In the genomic region with DNA sequence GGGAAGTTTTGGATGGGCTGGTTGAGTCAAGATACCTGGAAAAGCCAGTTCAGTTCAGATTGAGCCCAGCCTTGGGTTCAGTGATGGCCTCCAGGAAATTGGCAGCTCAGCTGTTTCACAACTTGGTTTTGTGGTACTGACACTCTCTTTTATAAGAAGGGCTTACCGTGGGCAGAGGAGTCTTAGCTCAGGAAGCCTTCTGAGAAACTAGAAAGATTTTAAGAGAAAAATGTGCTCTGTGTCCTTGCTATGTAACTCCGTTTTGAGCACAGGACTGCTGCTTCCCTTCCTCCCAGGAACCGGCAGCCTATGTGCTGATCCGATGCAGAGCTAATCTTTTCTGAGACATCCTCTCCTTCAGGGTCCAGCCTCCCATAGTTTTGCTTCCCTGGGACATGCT, we compare ENCODE assay signal across 13 cellular contexts.
DNase-seq lines count a peak whose midpoint lies in the region.
"Had no signal": no experiment of that assay in that cellular context is flagged by ENCODE, and none has a peak within 500 bp of the region (broad histone marks: within the 10 kb centered on the region; RNA-seq: fewer than 3 reads in every experiment).

No MANE protein-coding gene starts in this region.

- peak overlapping the region; percentile 99 for H3K27ac Mint-ChIP-seq in stimulated activated naive CD8-positive, alpha-beta T cell treated with anti-CD3 and anti-CD28 coated beads, Interleukin-15, Interleukin-2, amounts not matched to agents 100 ng/mL and 50 ng/mL, for 24 hours

- H3K27me3 Mint-ChIP-seq in stimulated activated naive CD8-positive, alpha-beta T cell treated with anti-CD3 and anti-CD28 coated beads, Interleukin-15, Interleukin-2, amounts not matched to agents 100 ng/mL and 50 ng/mL, for 24 hours = no peaks in the 10 kb centered on the region

- H3K36me3 Mint-ChIP-seq in stimulated activated naive CD8-positive, alpha-beta T cell treated with anti-CD3 and anti-CD28 coated beads, Interleukin-15, Interleukin-2, amounts not matched to agents 100 ng/mL and 50 ng/mL, for 24 hours (ENCODE audit: low read depth) = no peaks in the 10 kb centered on the region

- DNase-seq in activated T-cell treated with anti-CD3 and anti-CD28 coated beads for 24 hours (ENCODE audit: low read depth) = peak; percentile 47
- DNase-seq in activated T-cell treated with anti-CD3 and anti-CD28 coated beads for 4 hours = no peak
- peak; percentile 43 for DNase-seq in activated T-cell treated with anti-CD3 and anti-CD28 coated beads for 48 hours (ENCODE audit: low read depth)
- DNase-seq in islet precursor cell = peak; percentile 25
- DNase-seq in NCI-H446 treated with DMSO at 0.1 percent for 48 hours (lab: John Stamatoyannopoulos, UW) = no peak
- no peak for DNase-seq in NCI-H2196 treated with DMSO at 0.1 percent for 48 hours (lab: John Stamatoyannopoulos, UW; ENCODE audit: unreplicated experiment)
- DNase-seq in NAMALWA (ENCODE audit: low spot score) = no peak
- DNase-seq: GF-D8, hippocampal formation, KBM-7, mammary epithelial cell, NCI-H2107 had no signal

- H3K4me1 Mint-ChIP-seq in stimulated activated naive CD8-positive, alpha-beta T cell treated with anti-CD3 and anti-CD28 coated beads, Interleukin-15, Interleukin-2, amounts not matched to agents 100 ng/mL and 50 ng/mL, for 24 hours (ENCODE audit: low read depth) = peaks cover 87% of the 10 kb centered on the region

- H3K9me3 Mint-ChIP-seq in stimulated activated naive CD8-positive, alpha-beta T cell treated with anti-CD3 and anti-CD28 coated beads, Interleukin-15, Interleukin-2, amounts not matched to agents 100 ng/mL and 50 ng/mL, for 24 hours = no peaks in the 10 kb centered on the region

- peak overlapping the region; percentile 79 for H3K4me3 Mint-ChIP-seq in stimulated activated naive CD8-positive, alpha-beta T cell treated with anti-CD3 and anti-CD28 coated beads, Interleukin-15, Interleukin-2, amounts not matched to agents 100 ng/mL and 50 ng/mL, for 24 hours

Comparison
In these comparisons a context has a peak if more than half of its experiments do, and no peak if none do; other contexts are left out.
1. DNase-seq: peak in activated T-cell treated with anti-CD3 and anti-CD28 coated beads for 24 hours (single experiment), activated T-cell treated with anti-CD3 and anti-CD28 coated beads for 48 hours (single experiment) and islet precursor cell (single experiment); none in activated T-cell treated with anti-CD3 and anti-CD28 coated beads for 4 hours (single experiment), NCI-H446 treated with DMSO at 0.1 percent for 48 hours (single experiment), NCI-H2196 treated with DMSO at 0.1 percent for 48 hours (single experiment) and NAMALWA (single experiment).